ENCODE assay signal across 23 cellular contexts in the genomic region with DNA sequence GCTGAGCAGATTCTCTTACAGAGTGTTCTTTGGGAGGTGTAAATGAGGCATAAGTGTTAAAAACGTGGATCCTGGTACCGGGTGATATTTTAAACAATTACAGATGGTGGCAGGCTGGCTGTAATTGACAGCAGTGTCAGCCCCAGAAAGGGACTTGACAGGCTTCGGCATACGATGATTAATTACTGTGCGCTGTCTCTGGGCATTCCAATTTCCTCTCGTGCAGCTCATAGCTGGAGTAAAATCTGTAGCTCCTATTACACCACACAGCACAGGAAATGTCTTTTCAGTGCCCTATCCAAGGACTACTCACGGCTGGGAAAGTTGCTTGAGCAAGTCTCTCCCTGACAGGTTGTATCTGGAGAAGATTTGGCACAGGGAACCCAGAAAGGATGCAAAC.
"Had no signal": no experiment of that assay in that cellular context is flagged by ENCODE, and none has a peak within 500 bp of the region (broad histone marks: within the 10 kb centered on the region; RNA-seq: fewer than 3 reads in every experiment).

No MANE protein-coding gene starts in this region.

- H3K9me3 Mint-ChIP-seq: activated naive CD4-positive, alpha-beta T cell treated with anti-CD3 and anti-CD28 coated beads, Interleukin-2, amount 50 U/mL, for 24 hours had no signal

- ATAC-seq: activated CD8-positive, alpha-beta memory T cell treated with anti-CD3 and anti-CD28 coated beads, Interleukin-2, amount 10 ng/mL, durations not matched to agents 7 days and 5 days; activated CD8-positive, alpha-beta T cell treated with anti-CD3 and anti-CD28 coated beads for 36 hours; gastrocnemius medialis; left ventricle myocardium superior; psoas muscle; stimulated activated naive B cell treated with anti-CD40 and anti-IgM and Interleukin-4, amounts not matched to agents 10 μg/mL and 1 μg/mL and 100 μg/mL, for 72 hours had no signal

- H3K27me3 Mint-ChIP-seq: activated B cell treated with CpG ODN at 0.5 μM for 24 hours; activated CD8-positive, alpha-beta memory T cell treated with anti-CD3 and anti-CD28 coated beads, Interleukin-2, amount 10 ng/mL, durations not matched to agents 7 days and 5 days; activated naive CD4-positive, alpha-beta T cell treated with anti-CD3 and anti-CD28 coated beads, Interleukin-2, amount 50 U/mL, for 24 hours; stimulated activated naive B cell treated with anti-CD40 and anti-IgM and Interleukin-4, amounts not matched to agents 10 μg/mL and 1 μg/mL and 100 μg/mL, for 72 hours had no signal

- DNase-seq: activated B cell treated with CpG ODN at 0.5 μM for 24 hours; activated CD4-positive, alpha-beta T cell treated with anti-CD3 and anti-CD28 coated beads, Interleukin-2, amount 50 U/mL, for 1 hour; activated CD8-positive, alpha-beta memory T cell treated with anti-CD3 and anti-CD28 coated beads, Interleukin-2, amount 10 ng/mL, durations not matched to agents 7 days and 5 days; activated CD8-positive, alpha-beta T cell treated with anti-CD3 and anti-CD28 coated beads for 36 hours; activated T-cell treated with anti-CD3 and anti-CD28 coated beads, Interleukin-2, amount 50 U/mL, for 48 hours; cerebellar nuclear complex; colonic mucosa; effector CD8-positive, alpha-beta T cell; gastrocnemius medialis; glutamatergic neuron; islet precursor cell; left ventricle myocardium superior; occipital lobe; psoas muscle; stimulated activated CD4-positive, alpha-beta T cell treated with anti-CD3 and anti-CD28 coated beads, Interleukin-15, amount 100 ng/mL, for 24 hours; stimulated activated CD4-positive, alpha-beta T cell treated with anti-CD3 and anti-CD28 coated beads, Interleukin-2, amount 100 ng/mL, for 24 hours; stimulated activated naive B cell treated with anti-CD40 and anti-IgM and Interleukin-4, amounts not matched to agents 10 μg/mL and 1 μg/mL and 100 μg/mL, for 72 hours; T-helper 1 cell; tibial artery had no signal

- H3K4me1 Mint-ChIP-seq: activated B cell treated with CpG ODN at 0.5 μM for 24 hours; activated CD8-positive, alpha-beta memory T cell treated with anti-CD3 and anti-CD28 coated beads, Interleukin-2, amount 10 ng/mL, durations not matched to agents 7 days and 5 days; activated naive CD4-positive, alpha-beta T cell treated with anti-CD3 and anti-CD28 coated beads, Interleukin-2, amount 50 U/mL, for 24 hours; stimulated activated naive B cell treated with anti-CD40 and anti-IgM and Interleukin-4, amounts not matched to agents 10 μg/mL and 1 μg/mL and 100 μg/mL, for 72 hours had no signal

- H3K36me3 Mint-ChIP-seq: activated CD8-positive, alpha-beta memory T cell treated with anti-CD3 and anti-CD28 coated beads, Interleukin-2, amount 10 ng/mL, durations not matched to agents 7 days and 5 days; activated naive CD4-positive, alpha-beta T cell treated with anti-CD3 and anti-CD28 coated beads, Interleukin-2, amount 50 U/mL, for 24 hours; stimulated activated naive B cell treated with anti-CD40 and anti-IgM and Interleukin-4, amounts not matched to agents 10 μg/mL and 1 μg/mL and 100 μg/mL, for 72 hours had no signal

- H3K27ac Mint-ChIP-seq: activated B cell treated with CpG ODN at 0.5 μM for 24 hours; activated CD8-positive, alpha-beta memory T cell treated with anti-CD3 and anti-CD28 coated beads, Interleukin-2, amount 10 ng/mL, durations not matched to agents 7 days and 5 days; activated CD8-positive, alpha-beta T cell treated with anti-CD3 and anti-CD28 coated beads for 36 hours; activated naive CD4-positive, alpha-beta T cell treated with anti-CD3 and anti-CD28 coated beads, Interleukin-2, amount 50 U/mL, for 24 hours; activated T-helper 2 cell treated with anti-CD3 and anti-CD28 coated beads, Interferon-gamma antibody, Interleukin-2, Interleukin-4, amounts not matched to agents 10 μg/mL and 5 μg/mL and 100 μg/mL, durations not matched to agents 14 hours and 24 hours and 36 hours; stimulated activated naive B cell treated with anti-CD40 and anti-IgM and Interleukin-4, amounts not matched to agents 10 μg/mL and 1 μg/mL and 100 μg/mL, for 72 hours; T-helper 2 cell treated with Interferon-gamma antibody and Interleukin-4, amounts not matched to agents 5 μg/mL and 100 μg/mL, for 36 hours had no signal

- H3K4me3 Mint-ChIP-seq: activated B cell treated with CpG ODN at 0.5 μM for 24 hours; activated CD8-positive, alpha-beta memory T cell treated with anti-CD3 and anti-CD28 coated beads, Interleukin-2, amount 10 ng/mL, durations not matched to agents 7 days and 5 days; activated CD8-positive, alpha-beta T cell treated with anti-CD3 and anti-CD28 coated beads for 36 hours; activated naive CD4-positive, alpha-beta T cell treated with anti-CD3 and anti-CD28 coated beads, Interleukin-2, amount 50 U/mL, for 24 hours; nephron; stimulated activated naive B cell treated with anti-CD40 and anti-IgM and Interleukin-4, amounts not matched to agents 10 μg/mL and 1 μg/mL and 100 μg/mL, for 72 hours; T-helper 2 cell treated with Interferon-gamma antibody and Interleukin-4, amounts not matched to agents 5 μg/mL and 100 μg/mL, for 36 hours had no signal
